15 cellular contexts compared by ENCODE assay signal in genomic region chr10:87700031-87700796, GRCh38. TPM values are rescaled to one million over a fixed set of nuclear protein-coding genes. Genes with fewer than 3 reads are reported as not detected.
DNase-seq lines count a peak whose midpoint lies in the region; ATAC-seq and TF ChIP-seq lines count a peak whose summit lies in the region.
"Had no signal": no experiment of that assay in that cellular context is flagged by ENCODE, and none has a peak within 500 bp of the region (broad histone marks: within the 10 kb centered on the region; RNA-seq: fewer than 3 reads in every experiment).

No MANE protein-coding gene starts in this region.

- TF ChIP-seq CTCF in right lobe of liver (IDR thresholded peaks at IDR 0.05): no peak

- no peak overlapping the region for H3K4me3 ChIP-seq in right lobe of liver
- H3K4me3 ChIP-seq: GM12878 had no signal

- peak overlapping the region; percentile 17 to 91 (median 80) for H3K27ac ChIP-seq in right lobe of liver
- H3K27ac ChIP-seq: HL-60, parathyroid adenoma had no signal

- no peaks in the 10 kb centered on the region for H3K9me3 ChIP-seq in right lobe of liver

- H3K4me1 ChIP-seq in right lobe of liver: peaks cover 0 to 36% (median 16%) of the 10 kb centered on the region in 4 donors
- H3K4me1 ChIP-seq: parathyroid adenoma had no signal

- no peaks in the 10 kb centered on the region for H3K27me3 ChIP-seq in right lobe of liver

- intact Hi-C loops in right lobe of liver (cut with DNase I): no loop called here

- 83% methylated on average over 7 of the region's 7 CpGs for WGBS in right lobe of liver (ENCODE audit: insufficient coverage, low coverage, low lambda C conversion rate, missing lambda C conversion rate)

- peak; percentile 68 for DNase-seq in AG08395 (ENCODE audit: low spot score)
- peak; percentile 59 for DNase-seq in LHCN-M2 (ENCODE audit: low read depth)
- peak; percentile 89 for DNase-seq in dedifferentiated amniotic fluid mesenchymal stem cell (ENCODE audit: extremely low spot score)
- DNase-seq in right lobe of liver: no peak
- no peak for DNase-seq in DMS 273 treated with DMSO at 0.1 percent for 48 hours (lab: John Stamatoyannopoulos, UW)
- no peak for DNase-seq in DMS53 treated with DMSO at 0.1 percent for 48 hours (lab: John Stamatoyannopoulos, UW; ENCODE audit: unreplicated experiment)
- DNase-seq in activated gamma-delta T cell (lab: John Stamatoyannopoulos, UW): no peak
- DNase-seq: AML-193; NK-92 treated with Interleukin-12 subunit alpha and Interleukin-12 subunit beta, amount 100 ng/mL, for 24 hours; stimulated activated CD4-positive, alpha-beta T cell treated with anti-CD3 and anti-CD28 coated beads, Interleukin-1b, Interleukin-23, amount 100 ng/mL, for 48 hours had no signal

- ATAC-seq in right lobe of liver (no peak), HG02588 (IDR thresholded peaks at IDR 0.05; ENCODE audit: unreplicated experiment) (no peak)
- ATAC-seq: GM12878, WTC11 had no signal

- no peaks in the 10 kb centered on the region for H3K36me3 ChIP-seq in right lobe of liver

- TF ChIP-seq POLR2A in right lobe of liver (IDR thresholded peaks at IDR 0.05): no peak

RNA-seq across cellular contexts. Expression of gene PAPSS2, which starts 40.5 kb away (rescaled TPM):
- 34.5 and 41.2 TPM in 2 replicates for total RNA-seq in LHCN-M2 (2014; rRNA removed)
- 43.6 TPM for polyA plus RNA-seq in LHCN-M2 (2012)
- 100 to 1,000 TPM in 4 of 6 experiments, 10 to 100 TPM in 2; 65.3 to 158 (median 105) TPM for total RNA-seq in right lobe of liver

Comparison
In these comparisons a context has a peak if more than half of its experiments do, and no peak if none do; other contexts are left out.
1. DNase-seq: peak in AG08395 (single experiment), LHCN-M2 (single experiment) and dedifferentiated amniotic fluid mesenchymal stem cell (single experiment); none in right lobe of liver (0 of 3), DMS 273 treated with DMSO at 0.1 percent for 48 hours (single experiment), DMS53 treated with DMSO at 0.1 percent for 48 hours (single experiment) and activated gamma-delta T cell (single experiment).